In the genomic region with DNA sequence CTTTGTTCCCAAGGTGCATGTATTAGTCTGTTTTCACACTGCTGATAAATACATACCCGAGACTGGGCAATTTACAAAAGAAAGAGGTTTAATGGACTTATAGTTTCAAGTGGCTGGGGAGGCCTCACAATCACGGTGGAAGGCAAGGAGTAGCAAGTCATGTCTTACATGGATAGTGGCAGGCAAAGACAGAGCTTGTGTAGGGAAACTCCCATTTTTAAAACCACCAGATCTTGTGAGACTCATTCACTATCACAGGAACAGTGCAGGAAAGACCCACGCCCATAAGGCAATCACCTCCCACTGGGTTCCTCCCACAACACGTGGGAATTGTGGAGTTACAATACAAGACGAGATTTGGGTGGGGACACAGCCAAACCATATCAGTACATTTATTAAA, we compare ENCODE assay signal across 22 cellular contexts.
DNase-seq lines count a peak whose midpoint lies in the region; ATAC-seq, FAIRE-seq and TF ChIP-seq lines count a peak whose summit lies in the region.
"Had no signal": no experiment of that assay in that cellular context is flagged by ENCODE, and none has a peak within 500 bp of the region (broad histone marks: within the 10 kb centered on the region; RNA-seq: fewer than 3 reads in every experiment).

No MANE protein-coding gene starts in this region.

- H3K36me3 ChIP-seq in A673 (ENCODE audit: insufficient read depth, low read length, poor library complexity, severe bottlenecking) (no peaks in the 10 kb centered on the region), K562 (ENCODE audit: control insufficient read depth, insufficient read depth, low read length) (no peaks in the 10 kb centered on the region), esophagus squamous epithelium (no peaks in the 10 kb centered on the region)
- H3K36me3 ChIP-seq: BE2C, HAP-1 had no signal

- H3K36me3 Mint-ChIP-seq in osteocyte (ENCODE audit: unreplicated experiment), result no peaks in the 10 kb centered on the region
- no peaks in the 10 kb centered on the region for H3K36me3 Mint-ChIP-seq in activated T-helper 2 cell treated with anti-CD3 and anti-CD28 coated beads, Interferon-gamma antibody, Interleukin-2, Interleukin-4, amounts not matched to agents 10 μg/mL and 5 μg/mL and 100 μg/mL, durations not matched to agents 14 hours and 24 hours and 36 hours (ENCODE audit: low read depth)
- H3K36me3 Mint-ChIP-seq: CD4-positive, alpha-beta memory T cell had no signal

- no peaks in the 10 kb centered on the region for H3K9me1 ChIP-seq in K562 (ENCODE audit: control insufficient read depth, insufficient read depth, low read length)

- no TSS peak for BruUV-seq in A673 (replicated peaks; lab: Mats Ljungman, UMichigan)
- BruUV-seq in K562 (replicated peaks; lab: Mats Ljungman, UMichigan), result no TSS peak

- intact Hi-C loops in A673 (cut with micrococcal nuclease; ENCODE audit: unreplicated experiment), result loop anchor here (2.0 kb wide), 1 partner anchor 131 kb away; no protein-coding TSS in a partner anchor
- intact Hi-C loops in K562 (cut with micrococcal nuclease), result loop anchor here (10.0 kb wide), 1 partner anchor 535 kb away; no protein-coding TSS in a partner anchor
- intact Hi-C loops in esophagus squamous epithelium (cut with DNase I), result no loop called here
- intact Hi-C loops in activated T-helper 2 cell treated with anti-CD3 and anti-CD28 coated beads, Interferon-gamma antibody, Interleukin-2, Interleukin-4, amounts not matched to agents 10 μg/mL and 5 μg/mL and 100 μg/mL, durations not matched to agents 14 hours and 24 hours and 36 hours (cut with micrococcal nuclease), result no loop called here

- H3K9me3 Mint-ChIP-seq in osteocyte (ENCODE audit: unreplicated experiment), result no peaks in the 10 kb centered on the region
- no peaks in the 10 kb centered on the region for H3K9me3 Mint-ChIP-seq in activated T-helper 2 cell treated with anti-CD3 and anti-CD28 coated beads, Interferon-gamma antibody, Interleukin-2, Interleukin-4, amounts not matched to agents 10 μg/mL and 5 μg/mL and 100 μg/mL, durations not matched to agents 14 hours and 24 hours and 36 hours

- TF ChIP-seq EP300 in K562 (IDR thresholded peaks at IDR 0.05; ENCODE audit: low read length), result no peak

- H2AFZ ChIP-seq in K562 (ENCODE audit: low read depth, low read length), result no peak overlapping the region
- H2AFZ ChIP-seq: GM23338 had no signal

- H3K79me2 ChIP-seq in K562 (ENCODE audit: control insufficient read depth, insufficient read depth, low read length), result no peaks in the 10 kb centered on the region

- H3K27ac Mint-ChIP-seq in osteocyte (ENCODE audit: unreplicated experiment), result peak overlapping the region; percentile 16
- no peak overlapping the region for H3K27ac Mint-ChIP-seq in activated T-helper 2 cell treated with anti-CD3 and anti-CD28 coated beads, Interferon-gamma antibody, Interleukin-2, Interleukin-4, amounts not matched to agents 10 μg/mL and 5 μg/mL and 100 μg/mL, durations not matched to agents 14 hours and 24 hours and 36 hours
- H3K27ac Mint-ChIP-seq: CD4-positive, alpha-beta memory T cell; GM23338 had no signal

- TF ChIP-seq CTCF in A673 (conservative IDR thresholded peaks at IDR 0.05; ENCODE audit: low read depth, low read length), result no peak
- no peak for TF ChIP-seq CTCF in K562 (IDR thresholded peaks at IDR 0.05 in 2 of 3, conservative IDR thresholded peaks at IDR 0.05 in 1 of 3; ENCODE audit: insufficient read depth in 2 of 3, low read depth in 1 of 3, low read length in 3 of 3)
- no peak for TF ChIP-seq CTCF in esophagus squamous epithelium (IDR thresholded peaks at IDR 0.05)
- no peak for TF ChIP-seq CTCF in osteocyte (IDR thresholded peaks at IDR 0.05)

- in situ Hi-C loops in K562 (cut with MboI), result loop anchor here (10.0 kb wide), 1 partner anchor 245 kb away; no protein-coding TSS in a partner anchor

- no peaks in the 10 kb centered on the region for H4K20me1 ChIP-seq in K562 (replicated peaks; ENCODE audit: control insufficient read depth, insufficient read depth, low read length)

- H3K4me2 ChIP-seq in K562 (ENCODE audit: insufficient read depth, low read length), result no peak overlapping the region
- H3K4me2 ChIP-seq: GM23338 had no signal

- no peak overlapping the region for H3K4me3 ChIP-seq in A673 (ENCODE audit: low read depth, low read length, poor library complexity, severe bottlenecking)
- no peak overlapping the region for H3K4me3 ChIP-seq in K562
- no peak overlapping the region for H3K4me3 ChIP-seq in esophagus squamous epithelium
- H3K4me3 ChIP-seq: GM23338, HAP-1 had no signal

- TF ChIP-seq POLR2A in K562 (conservative IDR thresholded peaks at IDR 0.05) (no peak), esophagus squamous epithelium (IDR thresholded peaks at IDR 0.05) (no peak)

- WGBS in K562 (ENCODE audit: insufficient coverage, low coverage, missing lambda C conversion rate), result 13% methylated on average over 5 of the region's 5 CpGs
- 86 to 91% methylated on average over 5 of the region's 5 CpGs for WGBS in esophagus squamous epithelium, 2 donors

- no peak for TF ChIP-seq RAD21 in K562 (CRISPR knock-in tag; conservative IDR thresholded peaks at IDR 0.05 in 1 of 2, IDR thresholded peaks at IDR 0.05 in 1 of 2)

- H3K27me3 ChIP-seq in A673 (replicated peaks; ENCODE audit: insufficient read depth, low read depth, low read length, poor library complexity) (no peaks in the 10 kb centered on the region), K562 (ENCODE audit: control insufficient read depth in 2 of 2, insufficient read depth in 2 of 2, low read length in 2 of 2) (no peaks in the 10 kb centered on the region; a peak in 1 of 5 replicates), esophagus squamous epithelium (no peaks in the 10 kb centered on the region)
- H3K27me3 ChIP-seq: BE2C had no signal

- H3K4me1 Mint-ChIP-seq in osteocyte (ENCODE audit: unreplicated experiment), result peaks cover 23% of the 10 kb centered on the region
- no peaks in the 10 kb centered on the region for H3K4me1 Mint-ChIP-seq in activated T-helper 2 cell treated with anti-CD3 and anti-CD28 coated beads, Interferon-gamma antibody, Interleukin-2, Interleukin-4, amounts not matched to agents 10 μg/mL and 5 μg/mL and 100 μg/mL, durations not matched to agents 14 hours and 24 hours and 36 hours (ENCODE audit: low read depth)
- H3K4me1 Mint-ChIP-seq: CD4-positive, alpha-beta memory T cell; GM23338 had no signal

- DNase-seq in A673 (ENCODE audit: low spot score) (no peak), K562 (ENCODE audit: extremely low read depth in 1 of 4, low spot score in 3 of 4) (no peak), esophagus squamous epithelium (lab: John Stamatoyannopoulos, UW) (no peak), osteocyte (ENCODE audit: extremely low spot score, unreplicated experiment) (no peak), NCI-H82 treated with DMSO at 0.1 percent for 48 hours (lab: John Stamatoyannopoulos, UW; ENCODE audit: unreplicated experiment) (no peak)
- DNase-seq in activated T-helper 2 cell treated with anti-CD3 and anti-CD28 coated beads, Interferon-gamma antibody, Interleukin-2, Interleukin-4, amounts not matched to agents 10 μg/mL and 5 μg/mL and 100 μg/mL, durations not matched to agents 14 hours and 24 hours and 36 hours (ENCODE audit: low spot score), result no peak
- DNase-seq: ACHN; AML-193; BE2C; C1 segment of cervical spinal cord; CD4-positive, alpha-beta memory T cell; COR-L47; DMS153; DND-41 had no signal

- FAIRE-seq in K562 (lab: Jason Lieb, UNC), result no peak
- FAIRE-seq: A204.1, G401.6, GM12892, GM19239 had no signal

- H3K9me3 ChIP-seq in A673 (ENCODE audit: low read depth, low read length, poor library complexity, severe bottlenecking) (peaks cover 6% of the 10 kb centered on the region), K562 (replicated peaks; ENCODE audit: control insufficient read depth, insufficient read depth, low read depth, low read length) (peaks cover 4% of the 10 kb centered on the region; the same call in 1 of the 2 replicates), esophagus squamous epithelium (no peaks in the 10 kb centered on the region)
- H3K9me3 ChIP-seq: BE2C had no signal

- CTCF ChIA-PET in A673 (lab: Charles Lee), result no interaction called here
- CTCF ChIA-PET in K562 (lab: Yijun Ruan, JAX; ENCODE audit: low intra/inter-chr PET ratio), result no interaction called here

- H3K27ac ChIP-seq in A673 (ENCODE audit: low read depth, low read length, poor library complexity, severe bottlenecking) (peak overlapping the region; percentile 85), K562 (ENCODE audit: extremely low read depth, low read depth, low read length) (no peak overlapping the region), esophagus squamous epithelium (peak overlapping the region in 3 of 4 donors; percentile 7 to 77 (median 70))
- H3K27ac ChIP-seq: 22Rv1 had no signal

- H3K4me3 Mint-ChIP-seq in osteocyte (ENCODE audit: unreplicated experiment), result no peak overlapping the region
- H3K4me3 Mint-ChIP-seq in activated T-helper 2 cell treated with anti-CD3 and anti-CD28 coated beads, Interferon-gamma antibody, Interleukin-2, Interleukin-4, amounts not matched to agents 10 μg/mL and 5 μg/mL and 100 μg/mL, durations not matched to agents 14 hours and 24 hours and 36 hours (ENCODE audit: low read depth), result no peak overlapping the region
- H3K4me3 Mint-ChIP-seq: CD4-positive, alpha-beta memory T cell; GM23338 had no signal

- no peak overlapping the region for H3K9ac ChIP-seq in K562 (ENCODE audit: insufficient read depth in 1 of 2, low read depth in 2 of 2, low read length in 2 of 2)

- ATAC-seq in K562 (no peak), GM21529 (IDR thresholded peaks at IDR 0.05; ENCODE audit: unreplicated experiment) (no peak)
- ATAC-seq: GM23338 had no signal

- no peaks in the 10 kb centered on the region for H3K27me3 Mint-ChIP-seq in osteocyte (ENCODE audit: unreplicated experiment)
- H3K27me3 Mint-ChIP-seq in activated T-helper 2 cell treated with anti-CD3 and anti-CD28 coated beads, Interferon-gamma antibody, Interleukin-2, Interleukin-4, amounts not matched to agents 10 μg/mL and 5 μg/mL and 100 μg/mL, durations not matched to agents 14 hours and 24 hours and 36 hours (ENCODE audit: low read depth), result peaks cover 6% of the 10 kb centered on the region

- POLR2A ChIA-PET in A673 (lab: Charles Lee; ENCODE audit: low non-redundant PET) (no interaction called here), K562 (lab: Yijun Ruan, JAX) (interaction anchor here (0.6 kb wide), 1 partner anchor 119 kb away, joined by 3 read pairs; no protein-coding TSS in a partner anchor)

- H3K4me1 ChIP-seq in A673 (ENCODE audit: insufficient read depth, low read length, poor library complexity, severe bottlenecking) (peaks cover 22% of the 10 kb centered on the region), K562 (replicated peaks in 1 of 2; ENCODE audit: control insufficient read depth in 2 of 2, insufficient read depth in 2 of 2, low read length in 2 of 2) (no peaks in the 10 kb centered on the region), esophagus squamous epithelium (peaks cover 0 to 60% (median 15%) of the 10 kb centered on the region in 3 donors)
- H3K4me1 ChIP-seq: BE2C, HAP-1 had no signal

Comparison
In these comparisons a context has a peak if more than half of its experiments do, and no peak if none do; other contexts are left out.
1. intact Hi-C loops: an anchor here in A673 (2.0 kb wide) and K562 (10.0 kb wide); none called in esophagus squamous epithelium and activated T-helper 2 cell treated with anti-CD3 and anti-CD28 coated beads, Interferon-gamma antibody, Interleukin-2, Interleukin-4, amounts not matched to agents 10 μg/mL and 5 μg/mL and 100 μg/mL, durations not matched to agents 14 hours and 24 hours and 36 hours.